ENCODE assay signal across 23 cellular contexts in genomic region chr4:125115476-125115875, GRCh38.
DNase-seq lines count a peak whose midpoint lies in the region; ATAC-seq, FAIRE-seq and TF ChIP-seq lines count a peak whose summit lies in the region.
"Had no signal": no experiment of that assay in that cellular context is flagged by ENCODE, and none has a peak within 500 bp of the region (broad histone marks: within the 10 kb centered on the region; RNA-seq: fewer than 3 reads in every experiment).

No MANE protein-coding gene starts in this region.

- H3K9me3 Mint-ChIP-seq in MCF 10A (ENCODE audit: unreplicated experiment): no peaks in the 10 kb centered on the region
- H3K9me3 Mint-ChIP-seq: IgD-negative memory B cell; T-helper 1 cell treated with Interleukin-12 subunit alpha and Interleukin-12 subunit beta and Interleukin-4 antibody, amounts not matched to agents 30 μg/mL and 1 μg/mL, for 36 hours had no signal

- no peak for ATAC-seq in HG03460 (IDR thresholded peaks at IDR 0.05; ENCODE audit: unreplicated experiment)
- no peak for ATAC-seq in HG02970 (IDR thresholded peaks at IDR 0.05; ENCODE audit: low FRiP score, unreplicated experiment)
- ATAC-seq: right cardiac atrium had no signal

- CTCF ChIA-PET in MCF 10A (lab: Yijun Ruan, JAX): no interaction called here

- BruUV-seq in MCF 10A (replicated peaks; lab: Mats Ljungman, UMichigan): no TSS peak

- DNase-seq in Ammon's horn (ENCODE audit: low spot score) (peak; percentile 10), NCI-H226 (peak; percentile 29), medulla oblongata (ENCODE audit: extremely low spot score) (peak; percentile 43), inferior parietal cortex (ENCODE audit: extremely low spot score) (no peak), MCF 10A (ENCODE audit: unreplicated experiment) (no peak)
- DNase-seq: activated CD4-positive, alpha-beta memory T cell treated with anti-CD3 and anti-CD28 coated beads, Interleukin-2, amount 10 ng/mL, durations not matched to agents 7 days and 5 days; activated CD4-positive, CD25-positive, alpha-beta regulatory T cell treated with anti-CD3 and anti-CD28 coated beads, Interleukin-2, amount 50 U/mL, for 72 hours; activated CD8-positive, alpha-beta memory T cell treated with anti-CD3 and anti-CD28 coated beads, Interleukin-2, amount 50 U/mL, for 48 hours; activated naive CD4-positive, alpha-beta T cell treated with anti-CD3 and anti-CD28 coated beads, Interleukin-2, amount 50 U/mL, for 16 hours; central memory CD4-positive, alpha-beta T cell; dermis blood vessel endothelial cell; NCI-H1105 treated with DMSO at 0.1 percent for 48 hours; NCI-H2029; NCI-H69; right cardiac atrium; stimulated activated CD4-positive, alpha-beta T cell treated with anti-CD3 and anti-CD28 coated beads, Interleukin-2, amount 100 ng/mL, for 48 hours had no signal

- no peaks in the 10 kb centered on the region for H3K36me3 Mint-ChIP-seq in MCF 10A (ENCODE audit: insufficient read depth, unreplicated experiment)

- POLR2A ChIA-PET in MCF 10A (lab: Yijun Ruan, JAX): interaction anchor here (0.7 to 0.9 kb wide), 2 partner anchors 403 to 1030 kb away, joined by 3 read pairs; partner anchors contain the start of gene ANKRD50

- no peak overlapping the region for H3K27ac Mint-ChIP-seq in MCF 10A (ENCODE audit: low read depth, unreplicated experiment)
- H3K27ac Mint-ChIP-seq: activated CD4-positive, alpha-beta memory T cell treated with anti-CD3 and anti-CD28 coated beads, Interleukin-2, amount 10 ng/mL, durations not matched to agents 7 days and 5 days; IgD-negative memory B cell; T-helper 1 cell treated with Interleukin-12 subunit alpha and Interleukin-12 subunit beta and Interleukin-4 antibody, amounts not matched to agents 30 μg/mL and 1 μg/mL, for 36 hours had no signal

- intact Hi-C loops in MCF 10A (cut with micrococcal nuclease): no loop called here

- no peaks in the 10 kb centered on the region for H3K27me3 Mint-ChIP-seq in MCF 10A (ENCODE audit: insufficient read depth, unreplicated experiment)
- H3K27me3 Mint-ChIP-seq: activated CD4-positive, alpha-beta memory T cell treated with anti-CD3 and anti-CD28 coated beads, Interleukin-2, amount 10 ng/mL, durations not matched to agents 7 days and 5 days; IgD-negative memory B cell had no signal

- FAIRE-seq in endometrium (lab: Jason Lieb, UNC): peak; percentile 37
- FAIRE-seq: D721Med had no signal

- no peak overlapping the region for H3K4me3 Mint-ChIP-seq in MCF 10A (ENCODE audit: unreplicated experiment)
- H3K4me3 Mint-ChIP-seq: activated CD4-positive, alpha-beta memory T cell treated with anti-CD3 and anti-CD28 coated beads, Interleukin-2, amount 10 ng/mL, durations not matched to agents 7 days and 5 days; IgD-negative memory B cell; neural crest cell; T-helper 1 cell treated with Interleukin-12 subunit alpha and Interleukin-12 subunit beta and Interleukin-4 antibody, amounts not matched to agents 30 μg/mL and 1 μg/mL, for 36 hours had no signal

- no peaks in the 10 kb centered on the region for H3K4me1 Mint-ChIP-seq in MCF 10A (ENCODE audit: insufficient read depth, unreplicated experiment)
- H3K4me1 Mint-ChIP-seq: activated CD4-positive, alpha-beta memory T cell treated with anti-CD3 and anti-CD28 coated beads, Interleukin-2, amount 10 ng/mL, durations not matched to agents 7 days and 5 days; IgD-negative memory B cell; neural crest cell had no signal

- TF ChIP-seq CTCF in MCF 10A (IDR thresholded peaks at IDR 0.05; ENCODE audit: unreplicated experiment): no peak

Comparison
In these comparisons a context has a peak if more than half of its experiments do, and no peak if none do; other contexts are left out.
1. DNase-seq: peak in Ammon's horn (single experiment), NCI-H226 (single experiment) and medulla oblongata (single experiment); none in inferior parietal cortex (single experiment) and MCF 10A (single experiment).